Comparison of ENCODE assay signal across 8 cellular contexts in the genomic region with DNA sequence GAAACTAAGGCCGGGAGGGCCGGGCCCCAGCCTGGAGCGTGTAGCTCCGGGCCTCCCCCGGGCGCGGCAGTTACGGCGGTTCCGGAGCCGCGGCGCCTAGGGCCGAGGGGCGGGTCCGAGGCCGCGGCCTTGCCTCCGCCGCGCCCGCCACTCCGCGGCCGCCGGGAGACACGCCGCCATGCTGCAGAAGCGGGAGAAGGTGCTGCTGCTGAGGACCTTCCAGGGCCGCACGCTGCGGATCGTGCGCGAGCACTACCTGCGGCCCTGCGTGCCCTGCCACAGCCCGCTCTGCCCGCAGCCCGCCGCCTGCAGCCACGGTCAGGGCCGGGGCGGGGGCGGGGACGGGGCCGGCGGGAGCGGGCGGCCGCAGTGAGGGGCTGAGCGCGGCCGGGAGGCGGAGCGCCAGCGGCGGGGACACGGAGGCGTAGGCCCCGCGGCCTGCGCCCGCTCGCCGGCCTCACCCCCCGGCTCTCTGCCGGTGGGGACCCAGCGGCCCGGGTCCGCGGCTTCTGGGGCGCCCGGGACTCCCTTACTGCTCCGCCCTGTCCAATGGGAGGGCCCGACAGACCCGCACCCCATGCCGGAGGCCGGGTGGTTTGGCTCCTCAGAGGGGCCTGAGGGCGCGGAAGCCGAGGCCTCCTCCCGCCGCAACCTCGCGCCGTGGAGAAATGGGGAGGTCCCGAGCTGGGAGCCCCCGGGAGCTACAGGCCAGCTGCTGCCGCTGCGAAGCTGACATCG. TPM values are rescaled to one million over a fixed set of nuclear protein-coding genes. Genes with fewer than 3 reads are reported as not detected.
DNase-seq lines count a peak whose midpoint lies in the region; ATAC-seq and TF ChIP-seq lines count a peak whose summit lies in the region.

A gene (plus strand): TSS at position 150 of the 738 bp plus-strand sequence. CDS start 29 bp downstream, at position 179.

- CTCF ChIA-PET in CD4-positive, alpha-beta memory T cell (lab: Charles Lee; ENCODE audit: partially characterized antibody): interaction anchor here (1.3 to 1.9 kb wide), 4 partner anchors 8 to 697 kb away, joined by 3 to 9 read pairs (median 6); a partner anchor contains a TSS

- POLR2A ChIA-PET in CD4-positive, alpha-beta memory T cell (lab: Charles Lee; ENCODE audit: partially characterized antibody): interaction anchor here (0.6 to 4.0 kb wide), 17 partner anchors 9 to 777 kb away, joined by 3 to 30 read pairs (median 3); a partner anchor contains a TSS

- 0% methylated on average over 56 of the region's 92 CpGs; no CpG with 5 or more reads in 1 of the 2 donors for WGBS in testis, 2 donors

- TF ChIP-seq CTCF in omental fat pad (IDR thresholded peaks at IDR 0.05) (no peak), testis (IDR thresholded peaks at IDR 0.05) (no peak)

- TF ChIP-seq POLR2A in testis (IDR thresholded peaks at IDR 0.05): no peak

- no peaks in the 10 kb centered on the region for H3K27me3 ChIP-seq in CD4-positive, alpha-beta memory T cell (ENCODE audit: insufficient read depth, low read length)
- H3K27me3 ChIP-seq in SJSA1 (replicated peaks) (no peaks in the 10 kb centered on the region), testis (no peaks in the 10 kb centered on the region)

- peak within 1 kb of the TSS; percentile 57 to 91 for H3K4me3 ChIP-seq in CD4-positive, alpha-beta memory T cell (ENCODE audit: low read length in 2 of 2)
- H3K4me3 ChIP-seq in SJSA1: peak within 1 kb of the TSS; percentile 67
- peak within 1 kb of the TSS; percentile 78 for H3K4me3 ChIP-seq in testis

- peak; percentile 65 to 78 (median 72) for DNase-seq in CD4-positive, alpha-beta memory T cell
- DNase-seq in SJSA1 (ENCODE audit: low read depth in 1 of 2, low spot score in 2 of 2): peak; percentile 49 to 69
- DNase-seq in activated naive CD4-positive, alpha-beta T cell (lab: John Stamatoyannopoulos, UW): peak; percentile 31 to 56 (median 36)
- DNase-seq in germinal center (ENCODE audit: low spot score): peak; percentile 85
- no peak for DNase-seq in omental fat pad (ENCODE audit: low spot score)
- DNase-seq in testis: peak; percentile 73

- H3K9me3 ChIP-seq in CD4-positive, alpha-beta memory T cell (ENCODE audit: control insufficient read depth in 1 of 2, low read length in 2 of 2): no peaks in the 10 kb centered on the region
- H3K9me3 ChIP-seq in SJSA1 (replicated peaks): no peaks in the 10 kb centered on the region
- no peaks in the 10 kb centered on the region for H3K9me3 ChIP-seq in testis

- peak within 1 kb of the TSS; percentile 91 for H3K27ac ChIP-seq in CD4-positive, alpha-beta memory T cell (ENCODE audit: low read depth, low read length)
- H3K27ac ChIP-seq in SJSA1 (peak within 1 kb of the TSS; percentile 85), testis (peak within 1 kb of the TSS; percentile 95 to 96)

- peak within 1 kb of the TSS; percentile 85 to 93 (median 90) for H3K4me3 Mint-ChIP-seq in CD4-positive, alpha-beta memory T cell

- peaks cover 4% of the 10 kb centered on the region for H3K36me3 ChIP-seq in CD4-positive, alpha-beta memory T cell (ENCODE audit: insufficient read depth, low read length)
- H3K36me3 ChIP-seq in SJSA1 (peaks cover 9% of the 10 kb centered on the region), testis (ENCODE audit: low read depth, missing control alignments) (no peaks in the 10 kb centered on the region)

- intact Hi-C loops in CD4-positive, alpha-beta memory T cell (cut with micrococcal nuclease): loop anchor here (1.0 to 10.0 kb wide), 5 partner anchors 63 to 429 kb away; a partner anchor contains a TSS
- intact Hi-C loops in testis (cut with DNase I; ENCODE audit: low total_unique reads): no loop called here

- H3K36me3 Mint-ChIP-seq in CD4-positive, alpha-beta memory T cell: peaks cover 5 to 14% of the 10 kb centered on the region in 2 donors

- H3K27ac Mint-ChIP-seq in CD4-positive, alpha-beta memory T cell: peak within 1 kb of the TSS; percentile 93 to 96 (median 95)

- peaks cover 26 to 50% (median 41%) of the 10 kb centered on the region in 4 donors for H3K4me1 Mint-ChIP-seq in CD4-positive, alpha-beta memory T cell

- H3K4me1 ChIP-seq in CD4-positive, alpha-beta memory T cell (ENCODE audit: insufficient read depth, low read length): peaks cover 50% of the 10 kb centered on the region
- peaks cover 60% of the 10 kb centered on the region for H3K4me1 ChIP-seq in SJSA1 (replicated peaks)
- H3K4me1 ChIP-seq in testis: peaks cover 19% of the 10 kb centered on the region

- H3K9me3 Mint-ChIP-seq in CD4-positive, alpha-beta memory T cell: no peaks in the 10 kb centered on the region

- no peaks in the 10 kb centered on the region for H3K27me3 Mint-ChIP-seq in CD4-positive, alpha-beta memory T cell

- ATAC-seq in GM19397 (IDR thresholded peaks at IDR 0.05; ENCODE audit: unreplicated experiment) (peak; percentile 64), HG03571 (IDR thresholded peaks at IDR 0.05; ENCODE audit: unreplicated experiment) (peak; percentile 62), omental fat pad (ENCODE audit: low FRiP score) (peak; percentile 88)

RNA-seq across cellular contexts. Expression of the gene that starts here (rescaled TPM):
- total RNA-seq in CD4-positive, alpha-beta memory T cell: 10 to 100 TPM; 36.8 to 40.3 TPM
- polyA plus RNA-seq in CD4-positive, alpha-beta memory T cell: 10 to 100 TPM; 32.4 to 35.6 TPM
- total RNA-seq in SJSA1 (2014; rRNA removed; shearing (Covaris generic)): 22.4 TPM in 2 replicates
- total RNA-seq in omental fat pad (10 to 100 TPM; 24.4 to 60.8 (median 42.1) TPM), testis (10 to 100 TPM; 48.7 to 51.8 TPM)
- 46.3 TPM for polyA plus RNA-seq in testis (ENCODE audit: insufficient read depth, low read depth, low replicate concordance)
